Comparison of ENCODE assay signal across 8 cellular contexts in genomic region chr16:46830417-46830901, GRCh38. TPM values are rescaled to one million over a fixed set of nuclear protein-coding genes. Genes with fewer than 3 reads are reported as not detected.
DNase-seq lines count a peak whose midpoint lies in the region; ATAC-seq and TF ChIP-seq lines count a peak whose summit lies in the region.

No MANE protein-coding gene starts in this region.

- H3K27ac Mint-ChIP-seq in T-helper 1 cell treated with Interleukin-12 subunit alpha and Interleukin-12 subunit beta and Interleukin-4 antibody, amounts not matched to agents 30 μg/mL and 1 μg/mL, for 36 hours: peak overlapping the region; percentile 99

- peak overlapping the region; percentile 70 for H3K27ac ChIP-seq in caudate nucleus (ENCODE audit: low read depth, low read length)
- peak overlapping the region; percentile 87 for H3K27ac ChIP-seq in lower lobe of right lung

- peak overlapping the region; percentile 99 for H3K4me3 Mint-ChIP-seq in T-helper 1 cell treated with Interleukin-12 subunit alpha and Interleukin-12 subunit beta and Interleukin-4 antibody, amounts not matched to agents 30 μg/mL and 1 μg/mL, for 36 hours

- ATAC-seq in activated CD4-positive, CD25-positive, alpha-beta regulatory T cell treated with anti-CD3 and anti-CD28 coated beads, Interleukin-2, amount 50 U/mL, for 24 hours: no peak
- ATAC-seq in HG03097 (IDR thresholded peaks at IDR 0.05; ENCODE audit: low FRiP score, unreplicated experiment): peak; percentile 10
- peak; percentile 60 to 68 for ATAC-seq in lower lobe of right lung

- H3K4me3 ChIP-seq in lower lobe of right lung: peak overlapping the region; percentile 85

- no peak for TF ChIP-seq CTCF in lower lobe of right lung (IDR thresholded peaks at IDR 0.05)

- peaks cover 7% of the 10 kb centered on the region for H3K36me3 Mint-ChIP-seq in T-helper 1 cell treated with Interleukin-12 subunit alpha and Interleukin-12 subunit beta and Interleukin-4 antibody, amounts not matched to agents 30 μg/mL and 1 μg/mL, for 36 hours (ENCODE audit: low read depth)

- no peaks in the 10 kb centered on the region for H3K9me3 Mint-ChIP-seq in T-helper 1 cell treated with Interleukin-12 subunit alpha and Interleukin-12 subunit beta and Interleukin-4 antibody, amounts not matched to agents 30 μg/mL and 1 μg/mL, for 36 hours

- H3K27me3 Mint-ChIP-seq in T-helper 1 cell treated with Interleukin-12 subunit alpha and Interleukin-12 subunit beta and Interleukin-4 antibody, amounts not matched to agents 30 μg/mL and 1 μg/mL, for 36 hours (ENCODE audit: low read depth): peaks cover 19% of the 10 kb centered on the region

- H3K4me1 Mint-ChIP-seq in T-helper 1 cell treated with Interleukin-12 subunit alpha and Interleukin-12 subunit beta and Interleukin-4 antibody, amounts not matched to agents 30 μg/mL and 1 μg/mL, for 36 hours (ENCODE audit: low read depth): peaks cover 30% of the 10 kb centered on the region

- intact Hi-C loops in lower lobe of right lung (cut with DNase I): no loop called here

- H3K4me1 ChIP-seq in lower lobe of right lung: peaks cover 9% of the 10 kb centered on the region

- no peaks in the 10 kb centered on the region for H3K36me3 ChIP-seq in lower lobe of right lung

- DNase-seq in activated CD4-positive, CD25-positive, alpha-beta regulatory T cell treated with anti-CD3 and anti-CD28 coated beads, Interleukin-2, amount 50 U/mL, for 72 hours: peak; percentile 57
- DNase-seq in caudate nucleus (lab: John Stamatoyannopoulos, UW) (peak in 15 of 61 donors; percentile 2 to 60 (median 49)), lower lobe of right lung (peak; percentile 68), kidney tubule cell (ENCODE audit: low spot score) (no peak)
- peak; percentile 1 to 3 for DNase-seq in stimulated activated CD8-positive, alpha-beta memory T cell treated with anti-CD3 and anti-CD28 coated beads, Interleukin-4, amount 100 ng/mL, for 4 hours (ENCODE audit: low read depth in 2 of 2, low spot score in 1 of 2)

- no peaks in the 10 kb centered on the region for H3K27me3 ChIP-seq in lower lobe of right lung (ENCODE audit: low read depth)

- no peaks in the 10 kb centered on the region for H3K9me3 ChIP-seq in lower lobe of right lung

RNA-seq across cellular contexts. Expression of gene C16orf87, which starts 0.5 kb away (rescaled TPM):
- 5.8 TPM for total RNA-seq in lower lobe of right lung

RNA-seq across cellular contexts. Expression of gene GPT2, which starts 53.7 kb away (rescaled TPM):
- 4.8 TPM for total RNA-seq in lower lobe of right lung

Comparison
In these comparisons a context has a peak if more than half of its experiments do, and no peak if none do; other contexts are left out.
1. ATAC-seq: peak in HG03097 (single experiment) and lower lobe of right lung (2 of 2); none in activated CD4-positive, CD25-positive, alpha-beta regulatory T cell treated with anti-CD3 and anti-CD28 coated beads, Interleukin-2, amount 50 U/mL, for 24 hours (0 of 2).